ENCODE assay signal across 12 cellular contexts in the genomic region with DNA sequence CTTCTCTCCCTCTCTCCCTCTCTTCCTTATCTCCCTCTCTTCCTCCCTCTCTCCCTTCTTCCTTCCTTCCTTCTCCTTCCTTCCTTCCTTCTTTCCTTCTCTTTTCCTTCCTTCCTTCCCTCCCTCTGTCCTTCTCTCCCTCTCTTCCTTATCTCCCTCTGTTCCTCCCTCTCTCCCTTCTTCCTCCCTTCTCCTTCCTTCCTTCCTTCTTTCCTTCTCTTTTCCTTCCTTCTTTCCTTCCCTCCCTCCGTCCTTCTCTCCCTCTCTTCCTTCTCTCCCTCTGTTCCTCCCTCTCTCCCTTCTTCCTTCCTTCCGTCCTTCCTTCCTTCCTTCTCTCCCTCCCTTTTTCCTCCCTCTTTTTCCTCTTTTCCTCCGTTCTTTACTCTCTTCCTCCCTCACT. TPM values are rescaled to one million over a fixed set of nuclear protein-coding genes. Genes with fewer than 3 reads are reported as not detected.
"Had no signal": no experiment of that assay in that cellular context is flagged by ENCODE, and none has a peak within 500 bp of the region (broad histone marks: within the 10 kb centered on the region; RNA-seq: fewer than 3 reads in every experiment).

No MANE protein-coding gene starts in this region.

- DNase-seq: GM23248, GOT3, H9, HCEC 1CT, HFFc6, IMR-90, Karpas-422, KBM-7 had no signal

- H3K9ac ChIP-seq: GM23248, KMS-11 had no signal

- H3K4me2 ChIP-seq: KMS-11 had no signal

- FAIRE-seq: H54 had no signal

- H3K27ac ChIP-seq: GM23248, HL-60, KMS-11 had no signal

- H2AFZ ChIP-seq: GM23248 had no signal

- H3K4me3 ChIP-seq: GM23248 had no signal

RNA-seq across cellular contexts. Expression of gene HS3ST4, which starts 38.6 kb away (rescaled TPM):
- total RNA-seq: GM23248, HFFc6, HT1080, IMR-90 had no signal
- polyA plus RNA-seq: GM23248, IMR-90 had no signal
